In genomic region chr12:4648499-4649357, GRCh38 we compare ENCODE assay signal across 8 cellular contexts. TPM values are rescaled to one million over a fixed set of nuclear protein-coding genes. Genes with fewer than 3 reads are reported as not detected.
DNase-seq lines count a peak whose midpoint lies in the region; ATAC-seq and TF ChIP-seq lines count a peak whose summit lies in the region.

Gene AKAP3, minus strand, starts transcription at chr12:4649051. Its CDS starts 10,855 bp downstream, at chr12:4638196.
Gene NDUFA9, plus strand, starts transcription at chr12:4649114. Its CDS starts 13 bp downstream, at chr12:4649127.

- no peaks in the 10 kb centered on the region for H3K36me3 ChIP-seq in left lung

- peaks cover 14 to 44% of the 10 kb centered on the region in 2 donors for H3K4me1 ChIP-seq in left lung

- no peaks in the 10 kb centered on the region for H3K27me3 ChIP-seq in left lung

- no peaks in the 10 kb centered on the region for H3K9me3 ChIP-seq in left lung

- peak; percentile 74 to 77 for DNase-seq in AML-193 (lab: John Stamatoyannopoulos, UW)
- peak; percentile 37 to 84 for DNase-seq in NCI-H524 (lab: John Stamatoyannopoulos, UW)
- peak; percentile 72 for DNase-seq in activated CD4-positive, alpha-beta T cell treated with anti-CD3 and anti-CD28 coated beads, Interleukin-2, amount 50 U/mL, for 1 hour
- peak; percentile 93 for DNase-seq in dermis blood vessel endothelial cell
- peak; percentile 85 to 90 for DNase-seq in left lung
- peak; percentile 69 for DNase-seq in stimulated activated CD4-positive, alpha-beta T cell treated with anti-CD3 and anti-CD28 coated beads, Interleukin-2, amount 100 ng/mL, for 4 hours (ENCODE audit: low read depth)

- TF ChIP-seq CTCF in left lung (IDR thresholded peaks at IDR 0.05) = no peak

- intact Hi-C loops in left lung (cut with DNase I) = no loop called here

- peak; percentile 67 for ATAC-seq in GM19043 (IDR thresholded peaks at IDR 0.05; ENCODE audit: low read depth, unreplicated experiment)
- ATAC-seq in HG03439 (IDR thresholded peaks at IDR 0.05; ENCODE audit: unreplicated experiment) = peak; percentile 70
- ATAC-seq in left lung = peak; percentile 99

- peak within 1 kb of the TSS; percentile 83 to 89 for H3K27ac ChIP-seq in left lung

- H3K4me3 ChIP-seq in left lung = peak within 1 kb of the TSS; percentile 71 to 73

RNA-seq across cellular contexts. Expression of gene AKAP3, which starts in this region (rescaled TPM):
- 0.85 and 2.4 TPM in 2 replicates for total RNA-seq in dermis blood vessel endothelial cell
- 1 to 10 TPM; 1.7 to 2.8 TPM for total RNA-seq in left lung

RNA-seq across cellular contexts. Expression of gene NDUFA9, which starts in this region (rescaled TPM):
- 54.5 and 75.2 TPM in 2 replicates for total RNA-seq in dermis blood vessel endothelial cell
- total RNA-seq in left lung = 10 to 100 TPM; 77.9 to 91.4 TPM

Comparison
In these comparisons a context has a peak if more than half of its experiments do, and no peak if none do; other contexts are left out.
1. Peak in every context shown above with its lines: DNase-seq, ATAC-seq, H3K4me3 ChIP-seq and H3K27ac ChIP-seq.